In genomic region chr15:55230953-55231352, GRCh38 we compare ENCODE assay signal across 20 cellular contexts.
"Had no signal": no experiment of that assay in that cellular context is flagged by ENCODE, and none has a peak within 500 bp of the region (broad histone marks: within the 10 kb centered on the region; RNA-seq: fewer than 3 reads in every experiment).

No MANE protein-coding gene starts in this region.

- ATAC-seq: naive thymus-derived CD8-positive, alpha-beta T cell; psoas muscle; right cardiac atrium had no signal

- H3K36me3 ChIP-seq: cardiac muscle cell, left ventricle myocardium inferior, ovary, suprapubic skin, transverse colon had no signal

- H3K27me3 Mint-ChIP-seq: naive thymus-derived CD8-positive, alpha-beta T cell had no signal

- H3K4me1 Mint-ChIP-seq: mesothelial cell of epicardium had no signal

- H3K27me3 ChIP-seq: cardiac muscle cell, hepatocyte, ovary, stomach, suprapubic skin, transverse colon had no signal

- H3K27ac ChIP-seq: cardiac muscle cell, hepatocyte, left ventricle myocardium inferior, ovary, psoas muscle, suprapubic skin, transverse colon had no signal

- H3K4me1 ChIP-seq: left ventricle myocardium inferior, psoas muscle, suprapubic skin had no signal

- H3K4me3 ChIP-seq: cardiac muscle cell, hepatocyte, left ventricle myocardium inferior, ovary, psoas muscle, stomach, suprapubic skin, transverse colon had no signal

- H3K9me3 Mint-ChIP-seq: naive thymus-derived CD8-positive, alpha-beta T cell had no signal

- DNase-seq: activated CD4-positive, alpha-beta T cell treated with anti-CD3 and anti-CD28 coated beads for 1 hour; activated CD4-positive, alpha-beta T cell treated with anti-CD3 and anti-CD28 coated beads, Interleukin-2, amount 50 U/mL, for 1 hour; activated naive CD4-positive, alpha-beta T cell treated with Interleukin-2 at 50 U/mL for 16 hours; effector CD4-positive, alpha-beta T cell; foreskin melanocyte; kidney glomerular epithelial cell; left ventricle myocardium inferior; naive thymus-derived CD8-positive, alpha-beta T cell; ovary; psoas muscle; right cardiac atrium; stimulated activated CD4-positive, alpha-beta T cell treated with anti-CD3 and anti-CD28 coated beads, Interleukin-4, amount 100 ng/mL, for 4 hours; T-helper 1 cell; T-helper 9 cell; transverse colon had no signal

- H3K9me3 ChIP-seq: left ventricle myocardium inferior, ovary, psoas muscle, stomach, suprapubic skin, transverse colon had no signal

- H3K4me3 Mint-ChIP-seq: mesothelial cell of epicardium had no signal
